In the genomic region with DNA sequence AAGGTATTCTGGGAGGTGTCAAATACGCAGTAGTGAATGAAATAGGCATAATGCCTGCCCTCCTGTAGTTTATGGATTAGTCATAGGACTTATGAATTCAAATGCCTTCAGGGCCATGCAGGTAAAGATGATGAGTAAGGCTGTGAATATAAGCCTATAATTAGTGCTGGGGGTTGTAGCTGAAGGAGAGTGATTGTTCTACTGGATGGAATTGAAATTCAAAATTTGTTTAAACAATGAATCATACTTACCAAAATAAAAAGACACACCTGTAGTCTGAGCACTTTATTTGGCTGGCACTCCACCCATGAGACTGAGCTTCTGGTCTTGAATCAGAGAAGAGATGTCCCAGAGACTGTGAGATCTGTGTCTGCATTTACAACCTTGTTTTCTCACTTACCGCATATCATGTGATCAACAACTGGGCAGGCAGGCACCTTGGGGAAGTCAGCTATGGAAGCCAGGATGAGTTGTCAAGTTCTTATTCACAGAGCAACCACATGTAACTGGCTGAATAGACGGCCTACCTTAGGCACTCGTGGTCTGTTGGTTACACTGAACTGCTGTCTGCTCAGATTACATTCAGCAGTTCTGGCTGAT, we compare ENCODE assay signal across 14 cellular contexts.
DNase-seq lines count a peak whose midpoint lies in the region; ATAC-seq, FAIRE-seq and TF ChIP-seq lines count a peak whose summit lies in the region.
"Had no signal": no experiment of that assay in that cellular context is flagged by ENCODE, and none has a peak within 500 bp of the region (broad histone marks: within the 10 kb centered on the region; RNA-seq: fewer than 3 reads in every experiment).

No MANE protein-coding gene starts in this region.

- ATAC-seq in pancreas = peak in 3 of 4 donors; percentile 40 to 85 (median 54)
- no peak for ATAC-seq in HG02884 (IDR thresholded peaks at IDR 0.05; ENCODE audit: unreplicated experiment)
- ATAC-seq in GM19023 (IDR thresholded peaks at IDR 0.05; ENCODE audit: unreplicated experiment) = no peak
- ATAC-seq in HG03378 (IDR thresholded peaks at IDR 0.05; ENCODE audit: unreplicated experiment) = no peak

- H3K27me3 ChIP-seq in pancreas = no peaks in the 10 kb centered on the region
- H3K27me3 ChIP-seq: cardiac muscle cell had no signal

- H3K9me3 ChIP-seq in pancreas = no peaks in the 10 kb centered on the region

- H3K9me3 Mint-ChIP-seq in endothelial cell (ENCODE audit: unreplicated experiment) = no peaks in the 10 kb centered on the region

- DNase-seq in HK-2 (ENCODE audit: unreplicated experiment) (peak; percentile 3), NCI-H2107 treated with DMSO at 0.1 percent for 48 hours (lab: John Stamatoyannopoulos, UW; ENCODE audit: unreplicated experiment) (peak; percentile 99), astrocyte of the hippocampus (ENCODE audit: low read depth, low spot score) (peak; percentile 43), pancreas (no peak), endothelial cell (ENCODE audit: low spot score) (no peak)
- DNase-seq: activated CD8-positive, alpha-beta memory T cell treated with anti-CD3 and anti-CD28 coated beads, Interleukin-2, amount 50 U/mL, for 48 hours; DND-41 had no signal

- no peak overlapping the region for H3K4me3 Mint-ChIP-seq in endothelial cell (ENCODE audit: unreplicated experiment)

- no peak overlapping the region for H3K4me3 ChIP-seq in pancreas
- H3K4me3 ChIP-seq: cardiac muscle cell, lung had no signal

- no peaks in the 10 kb centered on the region for H3K36me3 ChIP-seq in pancreas
- H3K36me3 ChIP-seq: cardiac muscle cell had no signal

- no peak overlapping the region for H3K27ac ChIP-seq in pancreas
- H3K27ac ChIP-seq: cardiac muscle cell had no signal

- FAIRE-seq in pancreas (lab: Jason Lieb, UNC) = no peak
- FAIRE-seq: H54 had no signal

- TF ChIP-seq CTCF in pancreas (IDR thresholded peaks at IDR 0.05) = no peak
- no peak for TF ChIP-seq CTCF in endothelial cell (IDR thresholded peaks at IDR 0.05; ENCODE audit: unreplicated experiment)

- no peaks in the 10 kb centered on the region for H3K4me1 Mint-ChIP-seq in endothelial cell (ENCODE audit: unreplicated experiment)

- H3K4me1 ChIP-seq in pancreas = peaks cover 0 to 4% (median 4%) of the 10 kb centered on the region in 3 donors

- WGBS in pancreas, 2 donors = 76 to 77% methylated on average over 4 of the region's 4 CpGs

- intact Hi-C loops in pancreas (cut with DNase I) = no loop called here

- no peak overlapping the region for H3K27ac Mint-ChIP-seq in endothelial cell (ENCODE audit: unreplicated experiment)
- H3K27ac Mint-ChIP-seq: progenitor cell of endocrine pancreas had no signal

- peaks cover 1% of the 10 kb centered on the region for H3K27me3 Mint-ChIP-seq in endothelial cell (ENCODE audit: unreplicated experiment)
- H3K27me3 Mint-ChIP-seq: progenitor cell of endocrine pancreas had no signal

- no peaks in the 10 kb centered on the region for H3K36me3 Mint-ChIP-seq in endothelial cell (ENCODE audit: low read depth, unreplicated experiment)

Comparison
In these comparisons a context has a peak if more than half of its experiments do, and no peak if none do; other contexts are left out.
1. DNase-seq: peak in HK-2 (single experiment), NCI-H2107 treated with DMSO at 0.1 percent for 48 hours (single experiment) and astrocyte of the hippocampus (single experiment); none in pancreas (0 of 6) and endothelial cell (single experiment).
2. ATAC-seq: peak in pancreas (3 of 4); none in HG02884 (single experiment), GM19023 (single experiment) and HG03378 (single experiment).